In genomic region chr12:123935956-123936355, GRCh38 we compare ENCODE assay signal across 19 cellular contexts.
"Had no signal": no experiment of that assay in that cellular context is flagged by ENCODE, and none has a peak within 500 bp of the region (broad histone marks: within the 10 kb centered on the region; RNA-seq: fewer than 3 reads in every experiment).

No MANE protein-coding gene starts in this region.

- ATAC-seq: activated CD8-positive, alpha-beta memory T cell treated with anti-CD3 and anti-CD28 coated beads, Interleukin-2, amount 10 ng/mL, durations not matched to agents 7 days and 5 days; gastroesophageal sphincter; heart left ventricle; left ventricle myocardium superior; upper lobe of right lung had no signal

- H3K4me3 Mint-ChIP-seq: activated CD8-positive, alpha-beta memory T cell treated with anti-CD3 and anti-CD28 coated beads, Interleukin-2, amount 10 ng/mL, durations not matched to agents 7 days and 5 days had no signal

- H3K9ac ChIP-seq: parathyroid adenoma had no signal

- H3K4me1 ChIP-seq: ascending aorta, esophagus muscularis mucosa, gastroesophageal sphincter, parathyroid adenoma had no signal

- DNase-seq: activated CD4-positive, alpha-beta T cell treated with anti-CD3 and anti-CD28 coated beads for 1 hour; activated CD4-positive, alpha-beta T cell treated with anti-CD3 and anti-CD28 coated beads, Interleukin-2, amount 50 U/mL, for 48 hours; activated CD8-positive, alpha-beta memory T cell treated with anti-CD3 and anti-CD28 coated beads, Interleukin-2, amount 10 ng/mL, durations not matched to agents 7 days and 5 days; activated naive CD4-positive, alpha-beta T cell treated with Interleukin-2 at 50 U/mL for 16 hours; heart left ventricle; kidney glomerular epithelial cell; left ventricle myocardium superior; spleen; stimulated activated naive CD4-positive, alpha-beta T cell; T-helper 2 cell; upper lobe of right lung; WERI-Rb-1 had no signal

- H3K27ac ChIP-seq: ascending aorta, coronary artery, esophagus muscularis mucosa, gastroesophageal sphincter, heart left ventricle, neutrophil, parathyroid adenoma, spleen, upper lobe of right lung, WERI-Rb-1 had no signal

- H3K4me3 ChIP-seq: ascending aorta, coronary artery, esophagus muscularis mucosa, gastroesophageal sphincter, heart left ventricle, spleen, upper lobe of right lung had no signal

- H3K9me3 Mint-ChIP-seq: activated T-helper 2 cell treated with anti-CD3 and anti-CD28 coated beads, Interferon-gamma antibody, Interleukin-2, Interleukin-4, amounts not matched to agents 10 μg/mL and 5 μg/mL and 100 μg/mL, durations not matched to agents 14 hours and 24 hours and 36 hours had no signal

- H3K27ac Mint-ChIP-seq: activated T-helper 2 cell treated with anti-CD3 and anti-CD28 coated beads, Interferon-gamma antibody, Interleukin-2, Interleukin-4, amounts not matched to agents 10 μg/mL and 5 μg/mL and 100 μg/mL, durations not matched to agents 14 hours and 24 hours and 36 hours had no signal

- H3K36me3 ChIP-seq: WERI-Rb-1 had no signal

- H3K9me3 ChIP-seq: ascending aorta, esophagus muscularis mucosa, gastroesophageal sphincter, heart left ventricle, neutrophil, spleen, upper lobe of right lung had no signal
